In the genomic region with DNA sequence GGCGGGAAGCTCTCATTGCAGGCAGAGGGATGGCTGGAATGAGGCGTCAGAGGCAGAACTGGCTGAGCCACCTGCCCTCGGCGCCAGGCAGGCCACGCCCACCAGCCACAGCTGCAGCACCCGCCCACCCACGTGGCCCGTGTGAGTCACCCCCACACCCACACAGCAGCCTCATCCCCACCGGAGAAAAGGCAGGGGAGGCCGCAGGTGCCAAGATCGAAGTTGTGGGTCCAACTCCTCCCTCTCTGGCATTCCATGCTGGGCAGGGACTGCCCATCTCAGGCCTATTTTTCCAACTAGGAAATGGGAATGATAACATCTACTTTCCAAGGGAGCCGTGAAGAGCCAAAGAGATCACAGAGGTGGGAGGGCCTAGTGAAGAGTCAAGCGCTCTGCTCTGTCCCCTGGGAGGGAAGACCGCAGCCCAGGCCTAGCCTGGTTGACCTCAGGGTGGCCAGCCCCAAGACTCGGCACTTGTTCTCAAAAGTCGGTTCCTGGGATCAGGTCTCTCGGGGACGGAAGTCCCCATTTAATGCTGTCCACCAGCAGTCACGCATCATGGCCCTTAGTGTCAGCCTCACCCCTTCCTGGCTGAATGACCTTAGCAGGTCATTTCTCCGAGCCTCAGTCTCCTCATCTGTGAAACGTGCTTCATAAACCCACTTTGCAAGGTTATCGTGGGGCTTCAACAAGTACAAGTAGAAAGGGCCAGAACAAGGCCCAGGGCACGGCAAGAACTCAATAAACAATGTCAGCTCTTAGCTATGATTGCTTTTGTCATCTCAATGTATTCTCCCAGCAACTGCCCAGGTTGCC, we compare ENCODE assay signal across 8 cellular contexts. TPM values are rescaled to one million over a fixed set of nuclear protein-coding genes. Genes with fewer than 3 reads are reported as not detected.
DNase-seq lines count a peak whose midpoint lies in the region; ATAC-seq, FAIRE-seq and TF ChIP-seq lines count a peak whose summit lies in the region.

A gene (minus strand): TSS at position 45 of the 816 bp plus-strand sequence. CDS start 2,962 bp downstream, outside the sequence.

- peak within 1 kb of the TSS; percentile 32; the same call in 1 of the 2 replicates for H3K4me2 ChIP-seq in K562 (ENCODE audit: insufficient read depth, low read length)

- H3K27me3 Mint-ChIP-seq in CD8-positive, alpha-beta memory T cell, result peaks cover 6 to 21% of the 10 kb centered on the region in 2 donors
- peaks cover 0 to 6% (median 4%) of the 10 kb centered on the region in 3 donors for H3K27me3 Mint-ChIP-seq in CD14-positive monocyte (ENCODE audit: low read depth in 3 of 3)

- no peak for TF ChIP-seq EP300 in K562 (IDR thresholded peaks at IDR 0.05; ENCODE audit: low read length)

- in situ Hi-C loops in K562 (cut with MboI), result no loop called here

- POLR2A ChIA-PET in CD8-positive, alpha-beta memory T cell (lab: Charles Lee), result no interaction called here
- POLR2A ChIA-PET in HEK293 (lab: Yijun Ruan, JAX), result interaction anchor here (1.1 kb wide), 1 partner anchor 78 kb away, joined by 4 read pairs; a partner anchor contains a TSS
- POLR2A ChIA-PET in K562 (lab: Yijun Ruan, JAX), result interaction anchor here (0.5 kb wide), 1 partner anchor 14 kb away, joined by 3 read pairs; no protein-coding TSS in a partner anchor

- H3K9ac ChIP-seq in K562 (ENCODE audit: insufficient read depth in 1 of 2, low read depth in 2 of 2, low read length in 2 of 2), result peak within 1 kb of the TSS in 1 of 2 experiments; percentile 35; a peak in 1 of 4 replicates

- no peak for TF ChIP-seq POLR2A in K562 (conservative IDR thresholded peaks at IDR 0.05)

- no peaks in the 10 kb centered on the region for H3K27me3 ChIP-seq in CD8-positive, alpha-beta memory T cell (ENCODE audit: insufficient read depth, low read length, poor library complexity, severe bottlenecking)
- H3K27me3 ChIP-seq in K562 (ENCODE audit: control insufficient read depth in 2 of 2, insufficient read depth in 2 of 2, low read length in 2 of 2) (peaks cover 0 to 24% of the 10 kb centered on the region in 2 experiments; a peak in 2 of 5 replicates), pancreas (no peaks in the 10 kb centered on the region)

- intact Hi-C loops in K562 (cut with micrococcal nuclease) (no loop called here), pancreas (cut with DNase I) (no loop called here), CD14-positive monocyte (cut with micrococcal nuclease) (no loop called here)

- no peak for TF ChIP-seq RAD21 in K562 (CRISPR knock-in tag; conservative IDR thresholded peaks at IDR 0.05 in 1 of 2, IDR thresholded peaks at IDR 0.05 in 1 of 2)

- peak within 1 kb of the TSS in 3 of 7 donors; percentile 25 to 59 (median 32) for H3K4me3 Mint-ChIP-seq in CD8-positive, alpha-beta memory T cell
- no peak within 1 kb of the TSS for H3K4me3 Mint-ChIP-seq in CD14-positive monocyte

- no peaks in the 10 kb centered on the region for H3K36me3 ChIP-seq in CD8-positive, alpha-beta memory T cell (ENCODE audit: insufficient read depth, low read length)
- H3K36me3 ChIP-seq in HEK293 (ENCODE audit: control insufficient read depth in 2 of 2, insufficient read depth in 1 of 2, low read length in 2 of 2), result no peaks in the 10 kb centered on the region
- no peaks in the 10 kb centered on the region for H3K36me3 ChIP-seq in K562 (ENCODE audit: control insufficient read depth, insufficient read depth, low read length)
- no peaks in the 10 kb centered on the region for H3K36me3 ChIP-seq in pancreas

- WGBS in K562 (ENCODE audit: insufficient coverage, low coverage, missing lambda C conversion rate), result 54% methylated on average over 13 of the region's 23 CpGs
- 55 to 66% methylated on average over 23 of the region's 23 CpGs for WGBS in pancreas, 2 donors

- H3K4me1 ChIP-seq in CD8-positive, alpha-beta memory T cell (ENCODE audit: insufficient read depth, low read length), result no peaks in the 10 kb centered on the region
- no peaks in the 10 kb centered on the region; the same call in 1 of the 2 replicates for H3K4me1 ChIP-seq in HEK293 (ENCODE audit: control insufficient read depth, insufficient read depth, low read length)
- H3K4me1 ChIP-seq in K562 (replicated peaks in 1 of 2; ENCODE audit: control insufficient read depth in 2 of 2, insufficient read depth in 2 of 2, low read length in 2 of 2), result peaks cover 11 to 21% of the 10 kb centered on the region in 2 experiments
- H3K4me1 ChIP-seq in pancreas, result peaks cover 0 to 6% (median 0%) of the 10 kb centered on the region in 3 donors

- no peaks in the 10 kb centered on the region for H3K9me1 ChIP-seq in K562 (ENCODE audit: control insufficient read depth, insufficient read depth, low read length)

- peak within 1 kb of the TSS; percentile 65 for H2AFZ ChIP-seq in K562 (ENCODE audit: low read depth, low read length)

- peak in 4 of 5 donors; percentile 11 to 81 (median 37) for DNase-seq in CD8-positive, alpha-beta memory T cell
- DNase-seq in SW480 (ENCODE audit: low spot score) (peak; percentile 92), K562 (ENCODE audit: extremely low read depth in 1 of 4, low spot score in 3 of 4) (peak; percentile 70 to 87 (median 83)), pancreas (peak in 5 of 6 donors; percentile 71 to 95 (median 85)), CD14-positive monocyte (ENCODE audit: low spot score) (no peak), hippocampal formation (lab: John Stamatoyannopoulos, UW) (no peak), NCI-H524 (lab: John Stamatoyannopoulos, UW) (no peak)

- no peaks in the 10 kb centered on the region for H3K9me3 Mint-ChIP-seq in CD8-positive, alpha-beta memory T cell
- no peaks in the 10 kb centered on the region for H3K9me3 Mint-ChIP-seq in CD14-positive monocyte

- H4K20me1 ChIP-seq in K562 (replicated peaks; ENCODE audit: control insufficient read depth, insufficient read depth, low read length), result no peaks in the 10 kb centered on the region; the same call in 1 of the 2 replicates

- H3K79me2 ChIP-seq in K562 (ENCODE audit: control insufficient read depth, insufficient read depth, low read length), result no peaks in the 10 kb centered on the region

- H3K4me3 ChIP-seq in CD8-positive, alpha-beta memory T cell (ENCODE audit: low read length), result no peak within 1 kb of the TSS
- H3K4me3 ChIP-seq in HEK293 (ENCODE audit: low read depth, low read length) (no peak within 1 kb of the TSS), K562 (no peak within 1 kb of the TSS), pancreas (no peak within 1 kb of the TSS)

- no TSS peak for BruUV-seq in K562 (replicated peaks; lab: Mats Ljungman, UMichigan)

- H3K4me1 Mint-ChIP-seq in CD8-positive, alpha-beta memory T cell, result peaks cover 5 to 20% (median 9%) of the 10 kb centered on the region in 3 donors
- H3K4me1 Mint-ChIP-seq in CD14-positive monocyte, result no peaks in the 10 kb centered on the region

- no peaks in the 10 kb centered on the region for H3K9me3 ChIP-seq in CD8-positive, alpha-beta memory T cell (ENCODE audit: low read length)
- H3K9me3 ChIP-seq in HEK293 (ENCODE audit: control insufficient read depth, insufficient read depth, low read depth, low read length) (no peaks in the 10 kb centered on the region), K562 (replicated peaks; ENCODE audit: control insufficient read depth, insufficient read depth, low read depth, low read length) (no peaks in the 10 kb centered on the region), pancreas (no peaks in the 10 kb centered on the region)

- ATAC-seq in K562 (peak; percentile 95), pancreas (peak; percentile 31 to 97 (median 95))

- H3K27ac ChIP-seq in CD8-positive, alpha-beta memory T cell (ENCODE audit: low read depth, low read length), result no peak within 1 kb of the TSS
- H3K27ac ChIP-seq in HEK293 (ENCODE audit: extremely low read depth, low read depth, low read length), result no peak within 1 kb of the TSS
- H3K27ac ChIP-seq in K562 (ENCODE audit: extremely low read depth, low read depth, low read length), result no peak within 1 kb of the TSS
- H3K27ac ChIP-seq in pancreas, result peak within 1 kb of the TSS in 1 of 4 donors; percentile 15

- CTCF ChIA-PET in CD8-positive, alpha-beta memory T cell (lab: Charles Lee), result interaction anchor here (0.5 kb wide), 1 partner anchor 1878 kb away, joined by 3 read pairs; no protein-coding TSS in a partner anchor
- CTCF ChIA-PET in HEK293 (lab: Yijun Ruan, JAX), result no interaction called here
- CTCF ChIA-PET in K562 (lab: Yijun Ruan, JAX; ENCODE audit: low intra/inter-chr PET ratio), result no interaction called here

- FAIRE-seq in K562 (lab: Jason Lieb, UNC), result peak; percentile 58
- FAIRE-seq in pancreas (lab: Jason Lieb, UNC), result no peak

- TF ChIP-seq CTCF in HEK293 (tag by site-specific recombination; IDR thresholded peaks at IDR 0.05) (no peak), K562 (IDR thresholded peaks at IDR 0.05 in 2 of 3, conservative IDR thresholded peaks at IDR 0.05 in 1 of 3; ENCODE audit: insufficient read depth in 2 of 3, low read depth in 1 of 3, low read length in 3 of 3) (no peak), pancreas (IDR thresholded peaks at IDR 0.05) (no peak), CD14-positive monocyte (IDR thresholded peaks at IDR 0.05) (no peak)

- peak within 1 kb of the TSS in 6 of 8 donors; percentile 39 to 84 (median 70) for H3K27ac Mint-ChIP-seq in CD8-positive, alpha-beta memory T cell
- peak within 1 kb of the TSS in 1 of 7 donors; percentile 8 for H3K27ac Mint-ChIP-seq in CD14-positive monocyte

- H3K36me3 Mint-ChIP-seq in CD8-positive, alpha-beta memory T cell, result no peaks in the 10 kb centered on the region
- no peaks in the 10 kb centered on the region for H3K36me3 Mint-ChIP-seq in CD14-positive monocyte

RNA-seq across cellular contexts. Expression of the gene that starts here (rescaled TPM):
- total RNA-seq in CD8-positive, alpha-beta memory T cell, result under 1 TPM; 0.49 to 0.79 TPM
- 0.21 TPM for polyA plus RNA-seq in CD8-positive, alpha-beta memory T cell
- total RNA-seq in K562 (2011; cell fraction: chromatin; rRNA removed; ENCODE audit: low replicate concordance), result 0.90 and 1.3 TPM in 2 replicates
- 0.39 and 1.2 TPM in 2 replicates for total RNA-seq in K562 (2011; cell fraction: nucleolus; rRNA removed)
- 0.69 and 0.73 TPM in 2 replicates for total RNA-seq in K562 (2011; cell fraction: nucleoplasm; rRNA removed)
- total RNA-seq in K562 (2014; rRNA removed) (0.09 TPM in 1 of 2 replicates, not detected in the other), K562 (2014; rRNA removed; fragmentation: Illumina TruSeq; extraction: Trizol) (0.07 and 0.10 TPM in 2 replicates), K562 (2015; rRNA removed; fragmentation: Illumina TruSeq; extraction: Trizol) (0.11 TPM in 2 replicates), K562 (2021) (0.11 and 0.18 TPM in 2 replicates), pancreas (under 1 TPM; 0.21 to 0.93 (median 0.45) TPM)
- polyA plus RNA-seq in K562 (2011; rRNA removed) (0.09 and 0.22 TPM in 2 replicates), K562 (2014; fragmentation: Illumina TruSeq; extraction: Trizol) (0.08 and 0.10 TPM in 2 replicates), K562 (2014; fragmentation: Nextera tagmentation; extraction: Ambion mirVana) (under 1 TPM in 1 of 2 experiments, not detected in 1; 0.03 TPM), K562 (2014; rRNA removed) (0.42 and 0.55 TPM in 2 replicates), pancreas (under 1 TPM; 0.73 to 0.99 TPM), CD14-positive monocyte (not detected)
- 0.03 and 0.15 TPM in 2 replicates for polyA plus RNA-seq in K562 (2011; cell fraction: cytosol; rRNA removed)
- polyA plus RNA-seq in K562 (2011; cell fraction: nucleus; rRNA removed), result 0.32 and 0.55 TPM in 2 replicates
- 0.09 and 0.17 TPM in 2 replicates for polyA plus RNA-seq in K562 (2012)
- polyA minus RNA-seq in K562 (2011; rRNA and poly(A)+ RNA removed), result 0.25 and 0.36 TPM in 2 replicates
- polyA minus RNA-seq in K562 (2011; cell fraction: cytosol; rRNA and poly(A)+ RNA removed), result not detected in 2 replicates
- 0.27 and 0.44 TPM in 2 replicates for polyA minus RNA-seq in K562 (2011; cell fraction: nucleus; rRNA and poly(A)+ RNA removed)

Comparison
In these comparisons a context has a peak if more than half of its experiments do, and no peak if none do; other contexts are left out.
1. Peak in DNase-seq in CD8-positive, alpha-beta memory T cell; RNA of the gene not detected or under 1 TPM.
2. Peak in DNase-seq and ATAC-seq in pancreas; RNA of the gene not detected or under 1 TPM.
3. DNase-seq: peak in SW480 (single experiment) and K562 (4 of 4); none in CD14-positive monocyte (single experiment), hippocampal formation (0 of 2) and NCI-H524 (0 of 2).